9 cellular contexts compared by ENCODE assay signal in the genomic region with DNA sequence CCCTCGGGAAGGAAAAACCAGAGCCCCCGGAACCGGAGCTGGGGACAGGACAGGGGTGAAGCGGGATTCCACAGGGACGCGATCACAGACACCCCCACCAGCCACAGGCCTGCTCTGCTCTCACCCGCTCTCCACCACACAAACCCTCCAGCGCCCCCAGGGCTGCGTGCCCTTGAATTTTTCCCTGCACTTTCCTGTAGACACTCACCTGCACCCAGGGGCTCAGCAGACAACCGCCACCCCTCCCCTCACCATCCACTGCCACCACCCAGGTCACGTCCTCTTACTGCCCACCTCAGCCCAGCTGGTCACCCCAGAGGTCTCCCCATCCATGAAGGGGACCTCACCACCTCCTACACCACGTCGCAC. TPM values are rescaled to one million over a fixed set of nuclear protein-coding genes. Genes with fewer than 3 reads are reported as not detected.
DNase-seq lines count a peak whose midpoint lies in the region; ATAC-seq, FAIRE-seq and TF ChIP-seq lines count a peak whose summit lies in the region.
"Had no signal": no experiment of that assay in that cellular context is flagged by ENCODE, and none has a peak within 500 bp of the region (broad histone marks: within the 10 kb centered on the region; RNA-seq: fewer than 3 reads in every experiment).

No MANE protein-coding gene starts in this region.

- no peak overlapping the region for H2BK12ac ChIP-seq in H9 (ENCODE audit: insufficient read length, low read depth, low read length)

- no peak for FAIRE-seq in frontal cortex (lab: Jason Lieb, UNC)
- no peak for FAIRE-seq in HTR-8/SVneo (lab: Jason Lieb, UNC)

- no peak overlapping the region for H3T11ph ChIP-seq in H9 (ENCODE audit: low read length)

- H3K4me3 Mint-ChIP-seq in H9 = peak overlapping the region; percentile 71 to 88
- peak overlapping the region; percentile 91 to 93 (median 91) for H3K4me3 Mint-ChIP-seq in T-cell

- no peak overlapping the region for H3K18ac ChIP-seq in H9 (ENCODE audit: insufficient read length, low read depth, low read length)

- no peak overlapping the region for H3K4ac ChIP-seq in H9 (ENCODE audit: low read depth, low read length)

- H3K56ac ChIP-seq in H9 (ENCODE audit: insufficient read length, low read depth, low read length) = no peak overlapping the region

- H2AFZ ChIP-seq in H9 (ENCODE audit: low read length) = no peak overlapping the region

- CTCF ChIA-PET in T-cell (lab: Charles Lee) = no interaction called here

- no peak overlapping the region for H2BK15ac ChIP-seq in H9 (ENCODE audit: low read depth, low read length)

- H3K4me1 Mint-ChIP-seq in H9 (peaks cover 12 to 14% of the 10 kb centered on the region in 2 experiments), T-cell (peaks cover 30 to 45% (median 34%) of the 10 kb centered on the region in 3 donors)

- no peak overlapping the region for H3K23ac ChIP-seq in H9 (ENCODE audit: insufficient read length, low read depth, low read length)

- peak overlapping the region; percentile 60 for H3K4me2 ChIP-seq in H9 (ENCODE audit: insufficient read depth, insufficient read length, low read length)

- H3K27me3 Mint-ChIP-seq in H9 (ENCODE audit: low read depth) = peaks cover 91% of the 10 kb centered on the region
- peaks cover 22 to 38% of the 10 kb centered on the region in 2 donors for H3K27me3 Mint-ChIP-seq in T-cell

- H2BK5ac ChIP-seq in H9 (ENCODE audit: insufficient read length, low read length) = no peak overlapping the region

- DNase-seq in H9 (no peak), T-cell (no peak), fibroblast of mammary gland (ENCODE audit: low read depth) (no peak), sciatic nerve (ENCODE audit: low spot score) (no peak), CD1c-positive myeloid dendritic cell (ENCODE audit: extremely low spot score) (no peak), frontal cortex (ENCODE audit: low spot score in 2 of 2) (no peak), epidermal melanocyte (ENCODE audit: insufficient read length, low spot score) (no peak), HTR-8/SVneo (ENCODE audit: insufficient read length, low spot score) (no peak)

- peak overlapping the region; percentile 51 for H3K4me3 ChIP-seq in fibroblast of mammary gland (ENCODE audit: control insufficient read depth, low read depth, low read length)

- H3K27ac Mint-ChIP-seq in H9 = no peak overlapping the region
- H3K27ac Mint-ChIP-seq in T-cell = no peak overlapping the region

- TF ChIP-seq CTCF in H9 (conservative IDR thresholded peaks at IDR 0.05) (no peak), fibroblast of mammary gland (conservative IDR thresholded peaks at IDR 0.05; ENCODE audit: control insufficient read depth, insufficient read depth, low read depth, low read length) (no peak)

- H3K9ac ChIP-seq in H9 (ENCODE audit: extremely low read depth, insufficient read length, low read length) = no peak overlapping the region

- H3K27ac ChIP-seq in H9 (ENCODE audit: insufficient read length, low read depth, low read length) = no peak overlapping the region

- H3K9me3 ChIP-seq in H9 (ENCODE audit: control insufficient read depth, low read depth, low read length) = no peaks in the 10 kb centered on the region

- H3K23me2 ChIP-seq in H9 (ENCODE audit: insufficient read length, low read depth, low read length, poor library complexity, severe bottlenecking) = peaks cover 20% of the 10 kb centered on the region

- no peaks in the 10 kb centered on the region for H3K79me1 ChIP-seq in H9 (ENCODE audit: insufficient read depth, low read depth, low read length, poor library complexity, severe bottlenecking)

- ATAC-seq in T-cell (replicated peaks in 1 of 4) (no peak), sciatic nerve (peak; percentile 11)

- peaks cover 0 to 9% of the 10 kb centered on the region in 2 experiments; a peak in 2 of 5 replicates for H3K9me3 Mint-ChIP-seq in H9
- H3K9me3 Mint-ChIP-seq in T-cell = no peaks in the 10 kb centered on the region

- H4K5ac ChIP-seq in H9 (ENCODE audit: insufficient read length, low read depth, low read length) = no peak overlapping the region

- no peak overlapping the region for H2BK120ac ChIP-seq in H9 (ENCODE audit: low read depth, low read length, poor library complexity, severe bottlenecking)

- peaks cover 0 to 4% (median 3%) of the 10 kb centered on the region in 3 experiments; a peak in 3 of 7 replicates for H3K36me3 Mint-ChIP-seq in H9 (ENCODE audit: insufficient read depth in 1 of 3, low read depth in 3 of 3)
- H3K36me3 Mint-ChIP-seq in T-cell = no peaks in the 10 kb centered on the region

- no peak overlapping the region for H3K14ac ChIP-seq in H9 (ENCODE audit: insufficient read depth, low read length)

- H3K27me3 ChIP-seq in H9 (ENCODE audit: insufficient read depth, low read length) = peaks cover 59% of the 10 kb centered on the region

- H3K4me1 ChIP-seq in H9 (ENCODE audit: insufficient read depth, low read length) = no peaks in the 10 kb centered on the region

- H4K91ac ChIP-seq in H9 (ENCODE audit: insufficient read length, low read depth, low read length) = no peak overlapping the region

- no peak overlapping the region for H2AK5ac ChIP-seq in H9 (ENCODE audit: insufficient read length, low read length)

- H2BK20ac ChIP-seq in H9 (ENCODE audit: low read depth, low read length, poor library complexity, severe bottlenecking) = no peak overlapping the region

- H3K79me2 ChIP-seq in H9 (ENCODE audit: insufficient read depth, low read length) = no peaks in the 10 kb centered on the region

- intact Hi-C loops in sciatic nerve (cut with DNase I) = no loop called here

- no peaks in the 10 kb centered on the region for H4K20me1 ChIP-seq in H9 (ENCODE audit: control insufficient read depth, insufficient read depth, insufficient read length)

- WGBS in H9 (ENCODE audit: extremely low coverage, insufficient read length, low lambda C conversion rate) = no CpG with 5 or more reads among the region's 13 CpGs

- H4K8ac ChIP-seq in H9 (replicated peaks; ENCODE audit: insufficient read length, low read depth, low read length) = no peak overlapping the region

- POLR2A ChIA-PET in T-cell (lab: Charles Lee) = no interaction called here

RNA-seq across cellular contexts. Expression of a gene that starts 0.6 kb away (rescaled TPM):
- not detected in 2 replicates for total RNA-seq in H9 (2021)
- total RNA-seq in T-cell = 1 to 10 TPM in 2 of 5 donors, under 1 TPM in 1, not detected in 2; 0.20 to 3.9 (median 1.6) TPM
- total RNA-seq in sciatic nerve = 0.27 TPM
- total RNA-seq in frontal cortex = 5.3 TPM

RNA-seq across cellular contexts. Expression of a gene that starts 19.5 kb away (rescaled TPM):
- not detected in 2 replicates for total RNA-seq in H9 (2021)
- not detected for total RNA-seq in T-cell
- 0.53 TPM for total RNA-seq in sciatic nerve
- not detected for total RNA-seq in frontal cortex

RNA-seq across cellular contexts. Expression of a gene that starts 21.3 kb away (rescaled TPM):
- total RNA-seq in H9 (2021) = 1.6 and 2.1 TPM in 2 replicates
- under 1 TPM in 4 of 5 donors, not detected in 1; 0.13 to 0.23 (median 0.14) TPM for total RNA-seq in T-cell
- not detected for total RNA-seq in sciatic nerve
- 1.6 TPM for total RNA-seq in frontal cortex

RNA-seq across cellular contexts. Expression of a gene that starts 44.5 kb away (rescaled TPM):
- not detected in 2 replicates for total RNA-seq in H9 (2021)
- not detected for total RNA-seq in T-cell
- 0.80 TPM for total RNA-seq in sciatic nerve
- total RNA-seq in frontal cortex = not detected
- total RNA-seq: glomerular endothelial cell had no signal
